ENCODE assay signal across 8 cellular contexts in the genomic region with DNA sequence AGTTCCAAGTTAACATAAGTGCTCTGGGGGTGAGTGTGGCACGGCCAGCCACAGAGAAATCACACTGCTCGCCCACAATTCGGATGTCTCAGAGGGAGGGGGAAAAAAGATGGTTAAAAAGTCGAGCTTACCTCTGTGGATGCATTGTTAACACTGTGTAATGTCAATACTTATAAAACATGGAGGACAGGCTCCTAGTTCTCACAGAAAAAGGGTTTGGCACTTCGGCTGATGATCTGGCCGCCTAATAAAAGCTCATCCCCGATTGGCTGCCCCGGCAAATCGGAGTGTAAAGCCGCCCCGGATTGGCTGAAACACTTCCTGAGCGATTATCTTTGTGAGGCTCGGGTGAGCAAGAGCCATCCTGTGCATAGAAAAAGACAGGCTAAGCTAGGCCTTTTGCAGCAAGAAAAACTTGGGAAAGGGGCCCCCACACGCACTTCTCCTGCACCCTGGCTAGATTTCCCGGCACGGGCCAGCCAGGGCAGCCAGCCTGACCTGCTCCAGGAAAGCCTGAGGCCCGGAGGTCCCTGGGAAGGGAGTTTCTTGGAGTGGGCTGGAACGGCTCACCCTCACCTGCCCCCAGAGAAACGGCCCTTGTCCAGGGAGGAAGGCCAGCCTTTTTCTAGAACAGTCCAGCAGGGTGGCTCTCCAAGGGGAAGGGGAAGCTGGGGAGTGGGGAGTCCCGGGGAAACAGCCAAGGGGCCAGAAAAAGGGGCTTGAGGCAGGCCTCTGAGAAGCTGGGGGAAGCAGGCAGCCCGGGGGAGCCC. TPM values are rescaled to one million over a fixed set of nuclear protein-coding genes. Genes with fewer than 3 reads are reported as not detected.
A peak's percentile ranks its signal among the peaks of the same experiment; 100 is the strongest.
DNase-seq lines count a peak whose midpoint lies in the region; ATAC-seq and TF ChIP-seq lines count a peak whose summit lies in the region.

Gene ZMYND8 (minus strand): TSS at position 174 of the 770 bp plus-strand sequence. CDS start 29 bp downstream, at position 145.

- H3K36me3 ChIP-seq in Loucy (ENCODE audit: insufficient read depth, low read length) = no peaks in the 10 kb centered on the region
- H3K36me3 ChIP-seq in RWPE2 (ENCODE audit: low read depth) = peaks cover 33% of the 10 kb centered on the region
- no peaks in the 10 kb centered on the region for H3K36me3 ChIP-seq in esophagus squamous epithelium

- TF ChIP-seq POLR2A in esophagus squamous epithelium (IDR thresholded peaks at IDR 0.05) = peak in 1 of 4 donors; percentile 41

- peak within 1 kb of the TSS; percentile 99 for H3K9ac ChIP-seq in Loucy (ENCODE audit: low read depth, low read length, poor library complexity, severe bottlenecking)

- H3K79me2 ChIP-seq in Loucy (ENCODE audit: insufficient read depth, low read length) = peaks cover 62% of the 10 kb centered on the region

- H3K4me1 Mint-ChIP-seq in Calu3 (ENCODE audit: low read depth, unreplicated experiment) = no peaks in the 10 kb centered on the region
- H3K4me1 Mint-ChIP-seq in activated T-helper 1 cell treated with anti-CD3 and anti-CD28 coated beads, Interleukin-12 subunit alpha, Interleukin-12 subunit beta, Interleukin-2, Interleukin-4 antibody, amounts not matched to agents 30 ng/mL and 10 ng/mL and 1 ng/mL, durations not matched to agents 14 hours and 24 hours and 36 hours (ENCODE audit: low read depth) = no peaks in the 10 kb centered on the region
- H3K4me1 Mint-ChIP-seq in naive B cell = peaks cover 44 to 77% (median 59%) of the 10 kb centered on the region in 3 donors
- H3K4me1 Mint-ChIP-seq in stimulated activated effector memory CD8-positive, alpha-beta T cell treated with anti-CD3 and anti-CD28 coated beads, Interleukin-12 subunit alpha, Interleukin-12 subunit beta, amount 100 ng/mL, for 72 hours = peaks cover 62% of the 10 kb centered on the region

- no peak within 1 kb of the TSS for H2AFZ ChIP-seq in Loucy (ENCODE audit: low read length)

- peak within 1 kb of the TSS; percentile 94 for H3K4me2 ChIP-seq in Loucy (ENCODE audit: low read depth, low read length, poor library complexity, severe bottlenecking)

- no peaks in the 10 kb centered on the region for H3K27me3 ChIP-seq in Loucy (ENCODE audit: insufficient read depth, low read length, poor library complexity, severe bottlenecking)
- no peaks in the 10 kb centered on the region for H3K27me3 ChIP-seq in RWPE2 (ENCODE audit: insufficient read depth, poor library complexity, severe bottlenecking)
- H3K27me3 ChIP-seq in esophagus squamous epithelium = no peaks in the 10 kb centered on the region

- H3K4me3 Mint-ChIP-seq in Calu3 (ENCODE audit: low read depth, unreplicated experiment) (no peak within 1 kb of the TSS), naive B cell (peak within 1 kb of the TSS in 2 of 8 donors; percentile 95 to 97)
- peak within 1 kb of the TSS; percentile 92 for H3K4me3 Mint-ChIP-seq in activated T-helper 1 cell treated with anti-CD3 and anti-CD28 coated beads, Interleukin-12 subunit alpha, Interleukin-12 subunit beta, Interleukin-2, Interleukin-4 antibody, amounts not matched to agents 30 ng/mL and 10 ng/mL and 1 ng/mL, durations not matched to agents 14 hours and 24 hours and 36 hours
- no peak within 1 kb of the TSS for H3K4me3 Mint-ChIP-seq in stimulated activated effector memory CD8-positive, alpha-beta T cell treated with anti-CD3 and anti-CD28 coated beads, Interleukin-12 subunit alpha, Interleukin-12 subunit beta, amount 100 ng/mL, for 72 hours

- H3K27ac Mint-ChIP-seq in Calu3 (ENCODE audit: unreplicated experiment) (no peak within 1 kb of the TSS), naive B cell (peak within 1 kb of the TSS in 4 of 6 donors; percentile 96 to 99 (median 98))
- H3K27ac Mint-ChIP-seq in activated T-helper 1 cell treated with anti-CD3 and anti-CD28 coated beads, Interleukin-12 subunit alpha, Interleukin-12 subunit beta, Interleukin-2, Interleukin-4 antibody, amounts not matched to agents 30 ng/mL and 10 ng/mL and 1 ng/mL, durations not matched to agents 14 hours and 24 hours and 36 hours = peak within 1 kb of the TSS; percentile 99
- H3K27ac Mint-ChIP-seq in stimulated activated effector memory CD8-positive, alpha-beta T cell treated with anti-CD3 and anti-CD28 coated beads, Interleukin-12 subunit alpha, Interleukin-12 subunit beta, amount 100 ng/mL, for 72 hours = peak within 1 kb of the TSS; percentile 99

- peak within 1 kb of the TSS; percentile 85 for H3K4me3 ChIP-seq in Loucy (ENCODE audit: low read length, poor library complexity, severe bottlenecking)
- H3K4me3 ChIP-seq in RWPE2 (ENCODE audit: severe bottlenecking) = peak within 1 kb of the TSS; percentile 10
- peak within 1 kb of the TSS in 3 of 4 donors; percentile 26 to 49 (median 27) for H3K4me3 ChIP-seq in esophagus squamous epithelium

- ATAC-seq in GM21723 (IDR thresholded peaks at IDR 0.05; ENCODE audit: unreplicated experiment) = peak; percentile 40
- peak; percentile 22 for ATAC-seq in RWPE2 (ENCODE audit: low read depth)
- peak; percentile 79 to 84 for ATAC-seq in naive B cell (ENCODE audit: low read depth in 2 of 2)
- ATAC-seq in stimulated activated effector memory CD8-positive, alpha-beta T cell treated with anti-CD3 and anti-CD28 coated beads, Interleukin-12 subunit alpha, Interleukin-12 subunit beta, amount 100 ng/mL, for 72 hours = peak; percentile 90

- TF ChIP-seq CTCF in Calu3 (IDR thresholded peaks at IDR 0.05; ENCODE audit: unreplicated experiment) (no peak), Loucy (conservative IDR thresholded peaks at IDR 0.05; ENCODE audit: low read length) (no peak), RWPE2 (IDR thresholded peaks at IDR 0.05; ENCODE audit: poor library complexity, severe bottlenecking) (no peak), esophagus squamous epithelium (IDR thresholded peaks at IDR 0.05) (no peak)

- no TSS peak for BruUV-seq in Calu3 (replicated peaks; lab: Mats Ljungman, UMichigan)

- H3F3A ChIP-seq in Loucy (ENCODE audit: low read depth) = no peaks in the 10 kb centered on the region

- peaks cover 67% of the 10 kb centered on the region for H3K4me1 ChIP-seq in Loucy (ENCODE audit: insufficient read depth, low read length, poor library complexity, severe bottlenecking)
- H3K4me1 ChIP-seq in RWPE2 (ENCODE audit: insufficient read depth, poor library complexity, severe bottlenecking) = peaks cover 94% of the 10 kb centered on the region
- peaks cover 81 to 100% (median 91%) of the 10 kb centered on the region in 3 donors for H3K4me1 ChIP-seq in esophagus squamous epithelium

- no peaks in the 10 kb centered on the region for H3K9me2 ChIP-seq in Loucy (replicated peaks; ENCODE audit: low read depth, low read length)

- H3K27ac ChIP-seq in RWPE2 (ENCODE audit: poor library complexity, severe bottlenecking) (peak within 1 kb of the TSS; percentile 99), esophagus squamous epithelium (peak within 1 kb of the TSS; percentile 97 to 100 (median 100))

- WGBS in esophagus squamous epithelium, 2 donors = 0 to 5% methylated on average over 19 to 21 of the region's 21 CpGs

- H3K36me3 Mint-ChIP-seq in Calu3 (ENCODE audit: insufficient read depth, unreplicated experiment) (peaks cover 79% of the 10 kb centered on the region), naive B cell (no peaks in the 10 kb centered on the region)
- peaks cover 20% of the 10 kb centered on the region for H3K36me3 Mint-ChIP-seq in activated T-helper 1 cell treated with anti-CD3 and anti-CD28 coated beads, Interleukin-12 subunit alpha, Interleukin-12 subunit beta, Interleukin-2, Interleukin-4 antibody, amounts not matched to agents 30 ng/mL and 10 ng/mL and 1 ng/mL, durations not matched to agents 14 hours and 24 hours and 36 hours (ENCODE audit: low read depth)
- H3K36me3 Mint-ChIP-seq in stimulated activated effector memory CD8-positive, alpha-beta T cell treated with anti-CD3 and anti-CD28 coated beads, Interleukin-12 subunit alpha, Interleukin-12 subunit beta, amount 100 ng/mL, for 72 hours = peaks cover 32% of the 10 kb centered on the region

- DNase-seq in Calu3 = peak; percentile 96
- peak; percentile 93 for DNase-seq in RWPE2 (ENCODE audit: low spot score)
- peak; percentile 96 for DNase-seq in activated T-helper 1 cell treated with anti-CD3 and anti-CD28 coated beads, Interleukin-12 subunit alpha, Interleukin-12 subunit beta, Interleukin-2, Interleukin-4 antibody, amounts not matched to agents 30 ng/mL and 10 ng/mL and 1 ng/mL, durations not matched to agents 14 hours and 24 hours and 36 hours (ENCODE audit: low spot score)
- peak; percentile 49 for DNase-seq in esophagus squamous epithelium (lab: John Stamatoyannopoulos, UW)
- peak; percentile 98 for DNase-seq in naive B cell
- DNase-seq in stimulated activated effector memory CD8-positive, alpha-beta T cell treated with anti-CD3 and anti-CD28 coated beads, Interleukin-12 subunit alpha, Interleukin-12 subunit beta, amount 100 ng/mL, for 72 hours (ENCODE audit: low spot score in 2 of 2) = peak; percentile 100

- intact Hi-C loops in Calu3 (cut with micrococcal nuclease; ENCODE audit: unreplicated experiment) = loop anchor here (2.0 kb wide), 1 partner anchor 22 kb away; no protein-coding TSS in a partner anchor
- intact Hi-C loops in activated T-helper 1 cell treated with anti-CD3 and anti-CD28 coated beads, Interleukin-12 subunit alpha, Interleukin-12 subunit beta, Interleukin-2, Interleukin-4 antibody, amounts not matched to agents 30 ng/mL and 10 ng/mL and 1 ng/mL, durations not matched to agents 14 hours and 24 hours and 36 hours (cut with micrococcal nuclease) = loop anchor here (1.0 to 2.0 kb wide), 6 partner anchors 39 to 668 kb away; partner anchors contain the start of gene TP53RK
- intact Hi-C loops in esophagus squamous epithelium (cut with DNase I) = loop anchor here (5.0 kb wide), 1 partner anchor 39 kb away; no protein-coding TSS in a partner anchor

- H4K20me1 ChIP-seq in Loucy (ENCODE audit: insufficient read depth, low read length, poor library complexity, severe bottlenecking) = peaks cover 26% of the 10 kb centered on the region

- H3K9me3 Mint-ChIP-seq in Calu3 (ENCODE audit: low read depth, unreplicated experiment) (no peaks in the 10 kb centered on the region), naive B cell (no peaks in the 10 kb centered on the region)
- H3K9me3 Mint-ChIP-seq in activated T-helper 1 cell treated with anti-CD3 and anti-CD28 coated beads, Interleukin-12 subunit alpha, Interleukin-12 subunit beta, Interleukin-2, Interleukin-4 antibody, amounts not matched to agents 30 ng/mL and 10 ng/mL and 1 ng/mL, durations not matched to agents 14 hours and 24 hours and 36 hours = no peaks in the 10 kb centered on the region
- H3K9me3 Mint-ChIP-seq in stimulated activated effector memory CD8-positive, alpha-beta T cell treated with anti-CD3 and anti-CD28 coated beads, Interleukin-12 subunit alpha, Interleukin-12 subunit beta, amount 100 ng/mL, for 72 hours = no peaks in the 10 kb centered on the region

- H3K27me3 Mint-ChIP-seq in Calu3 (ENCODE audit: unreplicated experiment) = no peaks in the 10 kb centered on the region
- no peaks in the 10 kb centered on the region for H3K27me3 Mint-ChIP-seq in activated T-helper 1 cell treated with anti-CD3 and anti-CD28 coated beads, Interleukin-12 subunit alpha, Interleukin-12 subunit beta, Interleukin-2, Interleukin-4 antibody, amounts not matched to agents 30 ng/mL and 10 ng/mL and 1 ng/mL, durations not matched to agents 14 hours and 24 hours and 36 hours (ENCODE audit: insufficient read depth)
- H3K27me3 Mint-ChIP-seq in naive B cell = no peaks in the 10 kb centered on the region

- CTCF ChIA-PET in Calu3 (lab: Charles Lee) = interaction anchor here (0.5 to 11.2 kb wide), 21 partner anchors 10 to 151 kb away, joined by 3 to 136 read pairs (median 5); partner anchors contain the start of gene NCOA3

- H3K9me3 ChIP-seq in Loucy (ENCODE audit: insufficient read depth, low read depth, low read length) = no peaks in the 10 kb centered on the region
- H3K9me3 ChIP-seq in RWPE2 (ENCODE audit: severe bottlenecking) = no peaks in the 10 kb centered on the region
- no peaks in the 10 kb centered on the region for H3K9me3 ChIP-seq in esophagus squamous epithelium

RNA-seq across cellular contexts. Expression of gene ZMYND8, which starts in this region (rescaled TPM):
- total RNA-seq in Calu3 (2022) (53.1 and 77.3 TPM in 2 replicates), esophagus squamous epithelium (10 to 100 TPM; 21.5 to 26.3 (median 24.3) TPM)
- 42.6 and 43.3 TPM in 2 replicates for total RNA-seq in activated T-helper 1 cell treated with anti-CD3 and anti-CD28 coated beads, Interleukin-12 subunit alpha, Interleukin-12 subunit beta, Interleukin-2, Interleukin-4 antibody, amounts not matched to agents 30 ng/mL and 10 ng/mL and 1 ng/mL, durations not matched to agents 14 hours and 24 hours and 36 hours
- 10 to 100 TPM in 4 of 6 donors, 1 to 10 TPM in 2; 2.7 to 22.7 (median 12.1) TPM for polyA plus RNA-seq in naive B cell (ENCODE audit: low read depth in 6 of 6)

Comparison
In these comparisons a context has a peak if more than half of its experiments do, and no peak if none do; other contexts are left out.
1. Peak in every context shown above with its lines: DNase-seq, ATAC-seq, H3K4me3 ChIP-seq and H3K27ac ChIP-seq.
2. DNase-seq: peak in every context shown above with its lines; median percentile 100 in stimulated activated effector memory CD8-positive, alpha-beta T cell treated with anti-CD3 and anti-CD28 coated beads, Interleukin-12 subunit alpha, Interleukin-12 subunit beta, amount 100 ng/mL, for 72 hours; 98 in naive B cell; 96 in Calu3; 96 in activated T-helper 1 cell treated with anti-CD3 and anti-CD28 coated beads, Interleukin-12 subunit alpha, Interleukin-12 subunit beta, Interleukin-2, Interleukin-4 antibody, amounts not matched to agents 30 ng/mL and 10 ng/mL and 1 ng/mL, durations not matched to agents 14 hours and 24 hours and 36 hours; 93 in RWPE2; 49 in esophagus squamous epithelium.
3. ATAC-seq: peak in every context shown above with its lines; median percentile 90 in stimulated activated effector memory CD8-positive, alpha-beta T cell treated with anti-CD3 and anti-CD28 coated beads, Interleukin-12 subunit alpha, Interleukin-12 subunit beta, amount 100 ng/mL, for 72 hours; 82 in naive B cell; 40 in GM21723; 22 in RWPE2.
4. H3K4me3 ChIP-seq: peak in every context shown above with its lines; median percentile 85 in Loucy; 27 in esophagus squamous epithelium; 10 in RWPE2.